1 cellular context compared by ENCODE assay signal in genomic region chr3:149010966-149011365, GRCh38.
TF ChIP-seq lines count a peak whose summit lies in the region.

No MANE protein-coding gene starts in this region.

TF ChIP-seq in WTC11, 78 proteins besides CTCF, POLR2A, EP300 and RAD21 (continued from another document):
- no peak for TF ChIP-seq PRDM15 (CRISPR knock-in tag; IDR thresholded peaks at IDR 0.05)
- TF ChIP-seq ZMAT4 (CRISPR knock-in tag; IDR thresholded peaks at IDR 0.05), result no peak
- TF ChIP-seq MYBL2 (CRISPR knock-in tag; IDR thresholded peaks at IDR 0.05), result no peak
- TF ChIP-seq RORB (CRISPR knock-in tag; IDR thresholded peaks at IDR 0.05), result no peak
- TF ChIP-seq ZNF396 (CRISPR knock-in tag; IDR thresholded peaks at IDR 0.05; ENCODE audit: borderline replicate concordance), result no peak
- no peak for TF ChIP-seq NR1H2 (CRISPR knock-in tag; IDR thresholded peaks at IDR 0.05)
